1 cellular context compared by ENCODE assay signal in genomic region chr5:123511648-123512605, GRCh38.
TF ChIP-seq lines count a peak whose summit lies in the region.

Gene CSNK1G3, plus strand, starts transcription at chr5:123512177. Its CDS starts 33,487 bp downstream, at chr5:123545664.

TF ChIP-seq in HepG2, 621 proteins besides CTCF, POLR2A, EP300 and RAD21 (continued from another document and continues in another):
- TF ChIP-seq ZBTB25 (CRISPR knock-in tag; IDR thresholded peaks at IDR 0.05): peak; percentile 43; the same call in 1 of the 2 replicates
- TF ChIP-seq ZNF780A (CRISPR knock-in tag; IDR thresholded peaks at IDR 0.05): no peak
- peak; percentile 99 for TF ChIP-seq ZMYM4 (CRISPR knock-in tag; IDR thresholded peaks at IDR 0.05)
- TF ChIP-seq ZNF318 (CRISPR knock-in tag; IDR thresholded peaks at IDR 0.05): no peak
- no peak for TF ChIP-seq SRSF4 (IDR thresholded peaks at IDR 0.05; ENCODE audit: low read depth, low read length, poor library complexity, severe bottlenecking)
- TF ChIP-seq ZBTB1 (CRISPR knock-in tag; IDR thresholded peaks at IDR 0.05; ENCODE audit: borderline replicate concordance): no peak
- peak; percentile 83; the same call in 1 of the 2 replicates for TF ChIP-seq ZNF598 (CRISPR knock-in tag; IDR thresholded peaks at IDR 0.05; ENCODE audit: borderline replicate concordance)
- no peak for TF ChIP-seq ZBTB10 (CRISPR knock-in tag; IDR thresholded peaks at IDR 0.05; ENCODE audit: borderline replicate concordance)
- no peak for TF ChIP-seq TRIM22 (IDR thresholded peaks at IDR 0.05)
- TF ChIP-seq HDAC2 (CRISPR knock-in tag; IDR thresholded peaks at IDR 0.05): peak; percentile 54; the same call in 1 of the 2 replicates
- TF ChIP-seq MXI1 (IDR thresholded peaks at IDR 0.05; ENCODE audit: borderline replicate concordance, low read depth, low read length): peak; percentile 43; the same call in 1 of the 3 replicates
- no peak for TF ChIP-seq WIZ (CRISPR knock-in tag; IDR thresholded peaks at IDR 0.05)
- no peak for TF ChIP-seq CENPX (CRISPR knock-in tag; IDR thresholded peaks at IDR 0.05)
- peak; percentile 61; the same call in 1 of the 2 replicates for TF ChIP-seq ZNF547 (CRISPR knock-in tag; IDR thresholded peaks at IDR 0.05)
- TF ChIP-seq ATM (IDR thresholded peaks at IDR 0.05; ENCODE audit: borderline replicate concordance): no peak
- TF ChIP-seq ZNF704 (CRISPR knock-in tag; IDR thresholded peaks at IDR 0.05; ENCODE audit: borderline replicate concordance): no peak; the same call in 1 of the 2 replicates
- no peak for TF ChIP-seq ZNF790 (CRISPR knock-in tag; IDR thresholded peaks at IDR 0.05; ENCODE audit: borderline replicate concordance)
- no peak for TF ChIP-seq THYN1 (CRISPR knock-in tag; IDR thresholded peaks at IDR 0.05; ENCODE audit: borderline replicate concordance, low read depth)
- TF ChIP-seq TFDP1 (CRISPR knock-in tag; IDR thresholded peaks at IDR 0.05; ENCODE audit: borderline replicate concordance): peak; percentile 36; the same call in 1 of the 2 replicates
- no peak for TF ChIP-seq ZNF556 (CRISPR knock-in tag; IDR thresholded peaks at IDR 0.05; ENCODE audit: borderline replicate concordance)
- TF ChIP-seq FOXP4 (CRISPR knock-in tag; IDR thresholded peaks at IDR 0.05): no peak; the same call in 1 of the 2 replicates
- no peak for TF ChIP-seq PHB2 (IDR thresholded peaks at IDR 0.05; ENCODE audit: partially characterized antibody)
- no peak; the same call in 1 of the 2 replicates for TF ChIP-seq ZNF12 (CRISPR knock-in tag; IDR thresholded peaks at IDR 0.05)
- peak; percentile 66 for TF ChIP-seq PITX1 (CRISPR knock-in tag; IDR thresholded peaks at IDR 0.05)
- peak; percentile 41; the same call in 1 of the 2 replicates for TF ChIP-seq DMAP1 (CRISPR knock-in tag; IDR thresholded peaks at IDR 0.05)
- no peak for TF ChIP-seq RORA (CRISPR knock-in tag; IDR thresholded peaks at IDR 0.05)
- TF ChIP-seq PAX8 (CRISPR knock-in tag; IDR thresholded peaks at IDR 0.05; ENCODE audit: borderline replicate concordance): no peak
- TF ChIP-seq PATZ1 (CRISPR knock-in tag; IDR thresholded peaks at IDR 0.05): peak; percentile 66
- no peak for TF ChIP-seq ZNF430 (CRISPR knock-in tag; IDR thresholded peaks at IDR 0.05)
- TF ChIP-seq JUND (CRISPR knock-in tag; IDR thresholded peaks at IDR 0.05): no peak
- TF ChIP-seq ZNF224 (CRISPR knock-in tag; IDR thresholded peaks at IDR 0.05): no peak
- no peak for TF ChIP-seq U2AF1 (optimal IDR thresholded peaks at IDR 0.05; ENCODE audit: low read depth, low read length)
- TF ChIP-seq GLI4 (CRISPR knock-in tag; IDR thresholded peaks at IDR 0.05; ENCODE audit: borderline replicate concordance): 0 out of 2 replicates have a peak, but pooled peaks have one; percentile 42
